In genomic region chr1:179881642-179882252, GRCh38 we compare ENCODE assay signal across 8 cellular contexts. TPM values are rescaled to one million over a fixed set of nuclear protein-coding genes. Genes with fewer than 3 reads are reported as not detected.
DNase-seq lines count a peak whose midpoint lies in the region; ATAC-seq and TF ChIP-seq lines count a peak whose summit lies in the region.

No MANE protein-coding gene starts in this region.

- H3K9me3 ChIP-seq in GM23248 (ENCODE audit: low read depth) (no peaks in the 10 kb centered on the region), OCI-LY7 (ENCODE audit: low read length) (no peaks in the 10 kb centered on the region), left lung (no peaks in the 10 kb centered on the region), subcutaneous abdominal adipose tissue (ENCODE audit: control insufficient read depth in 5 of 5, low read length in 5 of 5) (no peaks in the 10 kb centered on the region)

- H3K4me1 ChIP-seq in GM23248 (ENCODE audit: insufficient read depth) (peaks cover 18% of the 10 kb centered on the region), OCI-LY7 (ENCODE audit: insufficient read depth, low read length, poor library complexity, severe bottlenecking) (peaks cover 30% of the 10 kb centered on the region), left lung (peaks cover 17 to 58% of the 10 kb centered on the region in 2 donors), subcutaneous abdominal adipose tissue (ENCODE audit: control insufficient read depth in 5 of 5, insufficient read depth in 5 of 5, low read length in 5 of 5) (peaks cover 5 to 48% (median 43%) of the 10 kb centered on the region in 5 donors)

- CTCF ChIA-PET in OCI-LY7 (lab: Charles Lee; ENCODE audit: unreplicated experiment): no interaction called here

- H3K79me2 ChIP-seq in GM23248 (ENCODE audit: insufficient read depth): peaks cover 71% of the 10 kb centered on the region
- H3K79me2 ChIP-seq in OCI-LY7 (ENCODE audit: insufficient read depth, low read depth, low read length): peaks cover 18% of the 10 kb centered on the region

- H4K20me1 ChIP-seq in GM23248 (ENCODE audit: insufficient read depth): 0 out of 2 replicates have a peak, but pooled peaks cover under 1% of the 10 kb centered on the region
- H4K20me1 ChIP-seq in OCI-LY7 (ENCODE audit: insufficient read depth, low read length): peaks cover under 1% of the 10 kb centered on the region; the same call in 1 of the 2 replicates

- TF ChIP-seq CTCF in C4-2B (conservative IDR thresholded peaks at IDR 0.05) (no peak), OCI-LY7 (conservative IDR thresholded peaks at IDR 0.05; ENCODE audit: low read length) (no peak), choroid plexus epithelial cell (conservative IDR thresholded peaks at IDR 0.05; ENCODE audit: low read depth, low read length) (no peak), left lung (IDR thresholded peaks at IDR 0.05) (no peak)

- H2AFZ ChIP-seq in GM23248: peak overlapping the region; percentile 81
- peak overlapping the region; percentile 47 for H2AFZ ChIP-seq in OCI-LY7 (ENCODE audit: low read length)

- no peak for ATAC-seq in left lung
- ATAC-seq in GM19452 (IDR thresholded peaks at IDR 0.05; ENCODE audit: unreplicated experiment): no peak
- no peak for ATAC-seq in GM21717 (IDR thresholded peaks at IDR 0.05; ENCODE audit: unreplicated experiment)

- peak overlapping the region; percentile 98 for H3K9ac ChIP-seq in GM23248
- H3K9ac ChIP-seq in subcutaneous abdominal adipose tissue (ENCODE audit: low read length in 5 of 5): peak overlapping the region; percentile 21 to 98 (median 98)

- TSS peak; percentile 71 for BruUV-seq in OCI-LY7 (replicated peaks; lab: Mats Ljungman, UMichigan)

- DNase-seq in GM23248 (peak; percentile 96), OCI-LY7 (ENCODE audit: low spot score) (no peak), choroid plexus epithelial cell (ENCODE audit: low read depth) (peak; percentile 97), left lung (peak in 1 of 2 donors; percentile 91)

- no peaks in the 10 kb centered on the region for H3K27me3 ChIP-seq in GM23248 (replicated peaks; ENCODE audit: insufficient read depth)
- no peaks in the 10 kb centered on the region for H3K27me3 ChIP-seq in left lung
- no peaks in the 10 kb centered on the region for H3K27me3 ChIP-seq in subcutaneous abdominal adipose tissue (ENCODE audit: control insufficient read depth in 5 of 5, insufficient read depth in 4 of 5, low read length in 5 of 5)

- peak overlapping the region; percentile 99 for H3K4me2 ChIP-seq in GM23248 (ENCODE audit: unreplicated experiment)
- H3K4me2 ChIP-seq in OCI-LY7 (ENCODE audit: low read length): peak overlapping the region; percentile 84

- H3F3A ChIP-seq in GM23248 (ENCODE audit: insufficient read depth): peaks cover 12% of the 10 kb centered on the region

- H3K27ac ChIP-seq in C4-2B: peak overlapping the region; percentile 87
- H3K27ac ChIP-seq in GM23248: peak overlapping the region; percentile 99
- peak overlapping the region; percentile 96 for H3K27ac ChIP-seq in OCI-LY7 (ENCODE audit: low read depth, low read length, poor library complexity, severe bottlenecking)
- peak overlapping the region; percentile 98 to 100 for H3K27ac ChIP-seq in left lung
- peak overlapping the region; percentile 98 for H3K27ac ChIP-seq in subcutaneous abdominal adipose tissue (ENCODE audit: low read depth, low read length)

- in situ Hi-C loops in GM23248 (cut with MboI): loop anchor here (25.0 kb wide), 1 partner anchor 281 kb away; the partner anchor contains the start of gene QSOX1

- POLR2A ChIA-PET in OCI-LY7 (lab: Charles Lee): interaction anchor here (1.9 to 2.1 kb wide), 2 partner anchors 12 to 70 kb away, joined by 6 to 9 read pairs; no protein-coding TSS in a partner anchor

- H3K36me3 ChIP-seq in GM23248 (ENCODE audit: low read depth) (peaks cover 20% of the 10 kb centered on the region; the same call in 1 of the 2 replicates), OCI-LY7 (ENCODE audit: insufficient read depth, low read length) (peaks cover 14% of the 10 kb centered on the region; the same call in 1 of the 2 replicates), left lung (peaks cover 0 to 7% of the 10 kb centered on the region in 2 donors), subcutaneous abdominal adipose tissue (ENCODE audit: control insufficient read depth in 5 of 5, insufficient read depth in 5 of 5, low read length in 5 of 5) (peaks cover 5 to 16% (median 14%) of the 10 kb centered on the region in 5 donors)

- H3K4me3 ChIP-seq in GM23248: peak overlapping the region; percentile 90
- H3K4me3 ChIP-seq in OCI-LY7 (ENCODE audit: low read depth, low read length, poor library complexity, severe bottlenecking): peak overlapping the region; percentile 79
- peak overlapping the region; percentile 90 for H3K4me3 ChIP-seq in choroid plexus epithelial cell (ENCODE audit: low read depth, low read length)
- peak overlapping the region; percentile 61 to 77 for H3K4me3 ChIP-seq in left lung
- H3K4me3 ChIP-seq in subcutaneous abdominal adipose tissue (ENCODE audit: low read depth in 1 of 5, low read length in 5 of 5): peak overlapping the region; percentile 95 to 97 (median 96)

- intact Hi-C loops in OCI-LY7 (cut with micrococcal nuclease; ENCODE audit: unreplicated experiment): loop anchor here (1.0 to 5.0 kb wide), 4 partner anchors 73 to 849 kb away; partner anchors contain the start of genes ACBD6, CEP350 and QSOX1
- intact Hi-C loops in left lung (cut with DNase I): loop anchor here in 1 of 2 donors (10.0 kb wide), 1 partner anchor 273 kb away; the partner anchor contains the start of gene QSOX1

- 2 to 4% methylated on average over 21 to 22 of the region's 22 CpGs for WGBS in GM23248 (ENCODE audit: low coverage in 1 of 2, low lambda C conversion rate in 2 of 2, missing lambda C conversion rate in 2 of 2), 2 experiments

- H3K9me2 ChIP-seq in GM23248 (ENCODE audit: insufficient read depth) (no peaks in the 10 kb centered on the region), OCI-LY7 (ENCODE audit: insufficient read depth, low read length) (no peaks in the 10 kb centered on the region)

RNA-seq across cellular contexts. Expression of gene TOR1AIP1, which starts 0.3 kb away (rescaled TPM):
- 48.8 and 64.6 TPM in 2 replicates for total RNA-seq in GM23248 (2014; rRNA removed; shearing (Covaris generic))
- 57.1 and 59.1 TPM in 2 replicates for polyA plus RNA-seq in GM23248 (2016; fragmentation: Nextera tagmentation; extraction: Ambion mirVana)
- 11.0 and 12.1 TPM in 2 replicates for total RNA-seq in OCI-LY7 (2014; rRNA removed; shearing (Covaris generic))
- total RNA-seq in OCI-LY7 (2022): 14.5 and 16.8 TPM in 2 replicates
- 10 to 100 TPM; 48.6 to 54.5 TPM for total RNA-seq in left lung

RNA-seq across cellular contexts. Expression of gene TOR1AIP2, which starts 4.1 kb away (rescaled TPM):
- total RNA-seq in GM23248 (2014; rRNA removed; shearing (Covaris generic)): 97.1 and 113 TPM in 2 replicates
- 37.2 and 38.5 TPM in 2 replicates for polyA plus RNA-seq in GM23248 (2016; fragmentation: Nextera tagmentation; extraction: Ambion mirVana)
- 21.6 and 31.0 TPM in 2 replicates for total RNA-seq in OCI-LY7 (2014; rRNA removed; shearing (Covaris generic))
- total RNA-seq in OCI-LY7 (2022) (47.9 and 49.9 TPM in 2 replicates), left lung (100 to 1,000 TPM; 108 to 109 TPM)
